Comparison of ENCODE assay signal across 10 cellular contexts in the genomic region with DNA sequence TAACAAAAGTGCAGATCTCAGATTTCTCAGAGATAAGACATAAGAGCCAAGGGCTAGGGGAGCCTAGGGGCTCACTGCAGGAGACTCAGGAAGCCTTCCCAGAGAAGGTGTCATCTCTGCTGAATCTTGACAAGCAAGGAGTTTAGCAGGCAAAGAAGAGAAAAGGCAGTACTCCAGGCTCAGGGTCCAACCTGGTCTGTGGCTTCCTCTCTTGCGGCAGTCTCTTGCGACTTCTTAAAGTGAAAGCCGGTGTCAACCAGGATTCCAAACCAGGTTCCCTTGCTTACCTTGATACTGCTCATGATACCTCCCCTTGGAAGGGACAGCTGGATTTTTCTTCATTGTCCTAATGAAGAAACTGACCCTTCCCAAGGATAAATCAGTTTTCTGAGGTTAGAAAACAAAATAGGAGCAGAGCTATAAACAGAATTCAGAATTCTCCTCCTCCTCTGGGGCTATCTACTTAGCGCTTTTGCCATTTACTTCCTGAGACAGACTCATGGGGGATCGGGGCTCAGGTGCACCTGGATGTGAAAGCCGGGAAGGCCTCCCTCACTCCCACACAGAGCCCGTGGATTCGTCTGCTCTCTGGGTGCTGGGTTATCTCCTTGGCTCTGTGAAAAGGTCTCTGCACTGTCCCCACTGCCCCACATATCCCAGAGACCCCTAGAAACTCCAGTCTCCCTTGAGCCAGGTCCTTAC. TPM values are rescaled to one million over a fixed set of nuclear protein-coding genes. Genes with fewer than 3 reads are reported as not detected.
DNase-seq lines count a peak whose midpoint lies in the region; ATAC-seq and TF ChIP-seq lines count a peak whose summit lies in the region.
"Had no signal": no experiment of that assay in that cellular context is flagged by ENCODE, and none has a peak within 500 bp of the region (broad histone marks: within the 10 kb centered on the region; RNA-seq: fewer than 3 reads in every experiment).

No MANE protein-coding gene starts in this region.

- peaks cover 5% of the 10 kb centered on the region for H3F3A ChIP-seq in SK-N-SH (replicated peaks; ENCODE audit: insufficient read depth)

- no peaks in the 10 kb centered on the region for H3K9me2 ChIP-seq in SK-N-SH

- H3K27ac ChIP-seq in SK-N-SH (ENCODE audit: low read depth in 2 of 2, low read length in 1 of 2), result no peak overlapping the region
- no peak overlapping the region for H3K27ac ChIP-seq in fibroblast of lung (ENCODE audit: insufficient read depth, low read length)
- H3K27ac ChIP-seq in sigmoid colon, result peak overlapping the region; percentile 75 to 80 (median 78)

- H3K36me3 ChIP-seq in H7 (replicated peaks; ENCODE audit: control insufficient read depth, insufficient read depth, low read length) (no peaks in the 10 kb centered on the region), SK-N-SH (replicated peaks in 1 of 2; ENCODE audit: control insufficient read depth in 1 of 2, insufficient read depth in 2 of 2, low read length in 1 of 2) (no peaks in the 10 kb centered on the region), fibroblast of lung (ENCODE audit: control insufficient read depth, insufficient read depth, low read length) (no peaks in the 10 kb centered on the region), sigmoid colon (no peaks in the 10 kb centered on the region)

- H3K9ac ChIP-seq in SK-N-SH, result no peak overlapping the region
- no peak overlapping the region for H3K9ac ChIP-seq in fibroblast of lung (ENCODE audit: insufficient read depth, low read length)

- H3K4me2 ChIP-seq in SK-N-SH, result no peak overlapping the region
- peak overlapping the region; percentile 3 for H3K4me2 ChIP-seq in fibroblast of lung (ENCODE audit: extremely low read depth, insufficient read depth, low read length)

- peaks cover 2% of the 10 kb centered on the region; the same call in 1 of the 2 replicates for H3K27me3 ChIP-seq in H7 (ENCODE audit: control insufficient read depth, insufficient read depth, low read length)
- H3K27me3 ChIP-seq in SK-N-SH (ENCODE audit: insufficient read depth), result no peaks in the 10 kb centered on the region
- H3K27me3 ChIP-seq in fibroblast of lung (ENCODE audit: control insufficient read depth, insufficient read depth, low read length), result no peaks in the 10 kb centered on the region
- no peaks in the 10 kb centered on the region for H3K27me3 ChIP-seq in sigmoid colon

- POLR2A ChIA-PET in SK-N-SH (lab: Yijun Ruan, JAX), result no interaction called here

- H2AFZ ChIP-seq in SK-N-SH (ENCODE audit: low read depth) (peak overlapping the region; percentile 58), fibroblast of lung (ENCODE audit: low read length) (peak overlapping the region; percentile 59)

- H3K9me3 ChIP-seq in SK-N-SH (no peaks in the 10 kb centered on the region), fibroblast of lung (ENCODE audit: control insufficient read depth, insufficient read depth, low read depth, low read length) (no peaks in the 10 kb centered on the region), sigmoid colon (no peaks in the 10 kb centered on the region)

- no peak overlapping the region for H3K4me3 ChIP-seq in H7 (ENCODE audit: insufficient read depth, low read depth, low read length)
- H3K4me3 ChIP-seq in SK-N-SH (ENCODE audit: low read depth in 2 of 2, low read length in 1 of 2), result no peak overlapping the region
- H3K4me3 ChIP-seq in fibroblast of lung (replicated peaks in 1 of 4; ENCODE audit: control extremely low read depth in 1 of 4, insufficient read depth in 1 of 4, low read depth in 3 of 4, low read length in 4 of 4), result no peak overlapping the region
- H3K4me3 ChIP-seq in sigmoid colon, result no peak overlapping the region

- TF ChIP-seq CTCF in SK-N-SH (IDR thresholded peaks at IDR 0.05) (no peak), fibroblast of lung (conservative IDR thresholded peaks at IDR 0.05 in 1 of 2, IDR thresholded peaks at IDR 0.05 in 1 of 2; ENCODE audit: low read depth in 1 of 2, low read length in 2 of 2) (no peak), sigmoid colon (IDR thresholded peaks at IDR 0.05) (no peak)

- intact Hi-C loops in sigmoid colon (cut with DNase I), result no loop called here

- DNase-seq in H7 (peak; percentile 54), SK-N-SH (no peak), fibroblast of lung (ENCODE audit: low read depth in 2 of 2) (no peak), sigmoid colon (no peak), SW 1271 (lab: John Stamatoyannopoulos, UW) (no peak)
- no peak for DNase-seq in stimulated activated CD4-positive, alpha-beta T cell treated with anti-CD3 and anti-CD28 coated beads, Interleukin-4, amount 100 ng/mL, for 4 hours
- DNase-seq: NCI-H1417, T1000 had no signal

- CTCF ChIA-PET in SK-N-SH (lab: Yijun Ruan, JAX), result no interaction called here

- TF ChIP-seq RAD21 in SK-N-SH (IDR thresholded peaks at IDR 0.05; ENCODE audit: low read length), result no peak

- H3K79me2 ChIP-seq in SK-N-SH (ENCODE audit: insufficient read depth) (no peaks in the 10 kb centered on the region), fibroblast of lung (ENCODE audit: control insufficient read depth, insufficient read depth, low read length) (no peaks in the 10 kb centered on the region)

- ATAC-seq in GM21786 (IDR thresholded peaks at IDR 0.05; ENCODE audit: unreplicated experiment), result no peak
- ATAC-seq in HG03520 (IDR thresholded peaks at IDR 0.05; ENCODE audit: unreplicated experiment), result no peak

- no peaks in the 10 kb centered on the region for H4K20me1 ChIP-seq in SK-N-SH (ENCODE audit: insufficient read depth)
- no peaks in the 10 kb centered on the region for H4K20me1 ChIP-seq in fibroblast of lung (ENCODE audit: control insufficient read depth, extremely low read depth, insufficient read depth, low read length)

- TF ChIP-seq EP300 in SK-N-SH (IDR thresholded peaks at IDR 0.05; ENCODE audit: borderline replicate concordance in 1 of 2, low read depth in 1 of 2, low read length in 1 of 2) (no peak), sigmoid colon (IDR thresholded peaks at IDR 0.05) (no peak)

- H3K4me1 ChIP-seq in SK-N-SH (ENCODE audit: control insufficient read depth in 1 of 2, insufficient read depth in 2 of 2, low read depth in 1 of 2, low read length in 1 of 2) (peaks cover 12 to 17% of the 10 kb centered on the region in 2 experiments; a peak in 3 of 4 replicates), fibroblast of lung (ENCODE audit: control insufficient read depth, extremely low read depth, insufficient read depth, low read length) (peaks cover 19% of the 10 kb centered on the region), sigmoid colon (peaks cover 0 to 76% (median 64%) of the 10 kb centered on the region in 4 donors)

- 98% methylated on average over 7 of the region's 8 CpGs for WGBS in SK-N-SH (ENCODE audit: low lambda C conversion rate)
- 52 to 68% methylated on average over 8 of the region's 8 CpGs for WGBS in sigmoid colon, 2 donors

- TF ChIP-seq POLR2A in sigmoid colon (IDR thresholded peaks at IDR 0.05), result no peak

TF ChIP-seq in SK-N-SH, 30 proteins besides CTCF, POLR2A, EP300 and RAD21 (continues in another document):
- TF ChIP-seq TAF1 (IDR thresholded peaks at IDR 0.05; ENCODE audit: borderline replicate concordance, low read depth, low read length) (no peak), TEAD4 (IDR thresholded peaks at IDR 0.05; ENCODE audit: borderline replicate concordance, insufficient read depth) (no peak), SIN3A (IDR thresholded peaks at IDR 0.05; ENCODE audit: borderline replicate concordance, low read depth, low read length) (no peak), FOSL2 (IDR thresholded peaks at IDR 0.05; ENCODE audit: borderline replicate concordance, low read depth) (no peak)
- TF ChIP-seq, protein P1, sequence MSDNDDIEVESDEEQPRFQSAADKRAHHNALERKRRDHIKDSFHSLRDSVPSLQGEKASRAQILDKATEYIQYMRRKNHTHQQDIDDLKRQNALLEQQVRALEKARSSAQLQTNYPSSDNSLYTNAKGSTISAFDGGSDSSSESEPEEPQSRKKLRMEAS (IDR thresholded peaks at IDR 0.05; ENCODE audit: low read depth), result no peak

RNA-seq across cellular contexts. Expression of a gene that starts 1.8 kb away (rescaled TPM):
- 28.5 and 41.7 TPM in 2 replicates for total RNA-seq in H7 (2014; rRNA removed; shearing (Covaris generic))
- polyA plus RNA-seq in SK-N-SH (2012; rRNA removed) (0.71 and 1.6 TPM in 2 replicates), fibroblast of lung (0.05 and 0.08 TPM in 2 replicates), sigmoid colon (100 to 1,000 TPM in 1 of 3 donors, 10 to 100 TPM in 2; 51.1 to 169 (median 53.5) TPM)
- polyA plus RNA-seq in SK-N-SH (2012; cell fraction: cytosol; rRNA removed), result 0.97 and 0.98 TPM in 2 replicates
- polyA plus RNA-seq in SK-N-SH (2012; cell fraction: nucleus; rRNA removed), result 1.2 and 1.6 TPM in 2 replicates
- total RNA-seq in fibroblast of lung (under 0.01 and 0.26 TPM in 2 replicates), sigmoid colon (1 to 10 TPM in 3 of 4 donors, under 1 TPM in 1; 0.82 to 7.2 (median 1.1) TPM)
- 0.13 and 0.29 TPM in 2 replicates for polyA plus RNA-seq in fibroblast of lung (2012)
- polyA minus RNA-seq in fibroblast of lung (ENCODE audit: low replicate concordance), result not detected in 2 replicates

RNA-seq across cellular contexts. Expression of a gene that starts 6.8 kb away (rescaled TPM):
- total RNA-seq in H7 (2014; rRNA removed; shearing (Covaris generic)), result 2.5 and 3.6 TPM in 2 replicates
- polyA plus RNA-seq in SK-N-SH (2012; rRNA removed), result 0.10 and 0.12 TPM in 2 replicates
- polyA plus RNA-seq in SK-N-SH (2012; cell fraction: cytosol; rRNA removed), result 0.03 and 0.06 TPM in 2 replicates
- 0.32 and 0.73 TPM in 2 replicates for polyA plus RNA-seq in SK-N-SH (2012; cell fraction: nucleus; rRNA removed)
- total RNA-seq in fibroblast of lung, result 60.6 and 78.4 TPM in 2 replicates
- polyA plus RNA-seq in fibroblast of lung, result 45.8 and 55.7 TPM in 2 replicates
- 81.9 and 99.1 TPM in 2 replicates for polyA plus RNA-seq in fibroblast of lung (2012)
- 78.7 and 105 TPM in 2 replicates for polyA minus RNA-seq in fibroblast of lung (ENCODE audit: low replicate concordance)
- 100 to 1,000 TPM in 3 of 4 donors, 10 to 100 TPM in 1; 85.2 to 200 (median 125) TPM for total RNA-seq in sigmoid colon
- polyA plus RNA-seq in sigmoid colon, result 10 to 100 TPM; 36.3 to 85.2 (median 37.8) TPM

RNA-seq across cellular contexts. Expression of a gene that starts 35.2 kb away (rescaled TPM):
- 83.5 and 84.6 TPM in 2 replicates for total RNA-seq in H7 (2014; rRNA removed; shearing (Covaris generic))
- 68.3 and 92.9 TPM in 2 replicates for polyA plus RNA-seq in SK-N-SH (2012; rRNA removed)
- polyA plus RNA-seq in SK-N-SH (2012; cell fraction: cytosol; rRNA removed), result 86.7 and 93.2 TPM in 2 replicates
- polyA plus RNA-seq in SK-N-SH (2012; cell fraction: nucleus; rRNA removed), result 72.6 and 75.2 TPM in 2 replicates
- 141 and 157 TPM in 2 replicates for total RNA-seq in fibroblast of lung
- polyA plus RNA-seq in fibroblast of lung, result 182 and 257 TPM in 2 replicates
- polyA plus RNA-seq in fibroblast of lung (2012), result 146 and 182 TPM in 2 replicates
- 357 and 498 TPM in 2 replicates for polyA minus RNA-seq in fibroblast of lung (ENCODE audit: low replicate concordance)
- 100 to 1,000 TPM; 135 to 191 (median 176) TPM for total RNA-seq in sigmoid colon
- 100 to 1,000 TPM in 1 of 3 donors, 10 to 100 TPM in 2; 31.7 to 107 (median 74.5) TPM for polyA plus RNA-seq in sigmoid colon

Comparison
In these comparisons a context has a peak if more than half of its experiments do, and no peak if none do; other contexts are left out.
1. H3K27ac ChIP-seq: peak in sigmoid colon (4 of 4); none in SK-N-SH (0 of 2) and fibroblast of lung (single experiment).
2. RNA of a gene that starts 6.8 kb away (total RNA-seq): 85.2 to 200 TPM in sigmoid colon and 60.6 to 78.4 TPM in fibroblast of lung; 2.5 to 3.6 TPM in H7; every median in the first group is over 10 times any median in the second.